In genomic region chr6:142940487-142940886, GRCh38 we compare ENCODE assay signal across 13 cellular contexts. TPM values are rescaled to one million over a fixed set of nuclear protein-coding genes. Genes with fewer than 3 reads are reported as not detected.
DNase-seq lines count a peak whose midpoint lies in the region; ATAC-seq and TF ChIP-seq lines count a peak whose summit lies in the region.
"Had no signal": no experiment of that assay in that cellular context is flagged by ENCODE, and none has a peak within 500 bp of the region (broad histone marks: within the 10 kb centered on the region; RNA-seq: fewer than 3 reads in every experiment).

No MANE protein-coding gene starts in this region.

- peak overlapping the region; percentile 97 to 100 (median 99) for H3K4me3 Mint-ChIP-seq in CD4-positive, alpha-beta memory T cell

- peaks cover 57 to 92% (median 71%) of the 10 kb centered on the region in 4 donors for H3K4me1 Mint-ChIP-seq in CD4-positive, alpha-beta memory T cell

- in situ Hi-C loops in GM13977 (cut with MboI; ENCODE audit: low pct_unique_long_range_greater_than_20kb, low sequenced_read_pairs, unreplicated experiment): no loop called here

- no peak for ATAC-seq in activated naive CD4-positive, alpha-beta T cell treated with anti-CD3 and anti-CD28 coated beads, Interleukin-2, amount 50 U/mL, for 72 hours
- no peak for ATAC-seq in HG03571 (IDR thresholded peaks at IDR 0.05; ENCODE audit: unreplicated experiment)

- peak overlapping the region; percentile 99 for H3K27ac ChIP-seq in CD4-positive, alpha-beta memory T cell (ENCODE audit: low read depth, low read length)
- no peak overlapping the region for H3K27ac ChIP-seq in HEK293 (ENCODE audit: extremely low read depth, low read depth, low read length)

- H3K9me3 ChIP-seq in CD4-positive, alpha-beta memory T cell (ENCODE audit: control insufficient read depth in 1 of 2, low read length in 2 of 2): no peaks in the 10 kb centered on the region
- H3K9me3 ChIP-seq in HEK293 (ENCODE audit: control insufficient read depth, insufficient read depth, low read depth, low read length): no peaks in the 10 kb centered on the region
- H3K9me3 ChIP-seq: thoracic aorta had no signal

- CTCF ChIA-PET in CD4-positive, alpha-beta memory T cell (lab: Charles Lee; ENCODE audit: partially characterized antibody): interaction anchor here (2.1 to 4.2 kb wide), 2 partner anchors 10 to 13 kb away, joined by 8 to 19 read pairs; no protein-coding TSS in a partner anchor
- CTCF ChIA-PET in HEK293 (lab: Yijun Ruan, JAX): interaction anchor here (1.7 to 2.0 kb wide), 2 partner anchors 34 to 248 kb away, joined by 5 to 7 read pairs; no protein-coding TSS in a partner anchor

- no peak for DNase-seq in CD4-positive, alpha-beta memory T cell
- no peak for DNase-seq in activated naive CD4-positive, alpha-beta T cell treated with anti-CD3 and anti-CD28 coated beads, Interleukin-2, amount 50 U/mL, for 72 hours (ENCODE audit: low spot score in 2 of 2)
- peak; percentile 64 for DNase-seq in hepatic stellate cell (ENCODE audit: low spot score)
- no peak for DNase-seq in NCI-H69 (lab: John Stamatoyannopoulos, UW)
- no peak for DNase-seq in GM13977 (ENCODE audit: low spot score)
- no peak for DNase-seq in DMS153 treated with DMSO at 0.1 percent for 48 hours (lab: John Stamatoyannopoulos, UW; ENCODE audit: unreplicated experiment)
- DNase-seq: COR-L47, cortex of kidney, foreskin melanocyte, NCI-H524 had no signal

- POLR2A ChIA-PET in CD4-positive, alpha-beta memory T cell (lab: Charles Lee; ENCODE audit: partially characterized antibody): interaction anchor here (0.9 to 14.7 kb wide), 9 partner anchors 12 to 98 kb away, joined by 3 to 452 read pairs (median 21); no protein-coding TSS in a partner anchor
- POLR2A ChIA-PET in HEK293 (lab: Yijun Ruan, JAX): no interaction called here

- intact Hi-C loops in CD4-positive, alpha-beta memory T cell (cut with micrococcal nuclease): loop anchor here (5.0 to 10.0 kb wide), 2 partner anchors 168 to 594 kb away; no protein-coding TSS in a partner anchor

- H3K36me3 Mint-ChIP-seq in CD4-positive, alpha-beta memory T cell: peaks cover 0 to 19% of the 10 kb centered on the region in 2 donors
- H3K36me3 Mint-ChIP-seq in activated naive CD4-positive, alpha-beta T cell treated with anti-CD3 and anti-CD28 coated beads, Interleukin-2, amount 50 U/mL, for 72 hours: peaks cover 13 to 43% of the 10 kb centered on the region in 2 donors

- peaks cover 0 to 5% (median 0%) of the 10 kb centered on the region in 8 donors for H3K9me3 Mint-ChIP-seq in CD4-positive, alpha-beta memory T cell
- peaks cover 0 to 6% of the 10 kb centered on the region in 2 donors for H3K9me3 Mint-ChIP-seq in activated naive CD4-positive, alpha-beta T cell treated with anti-CD3 and anti-CD28 coated beads, Interleukin-2, amount 50 U/mL, for 72 hours

- peaks cover 0 to 7% of the 10 kb centered on the region in 2 donors for H3K27me3 Mint-ChIP-seq in CD4-positive, alpha-beta memory T cell

- no peak for TF ChIP-seq CTCF in HEK293 (tag by site-specific recombination; IDR thresholded peaks at IDR 0.05)
- no peak for TF ChIP-seq CTCF in GM13977 (IDR thresholded peaks at IDR 0.05; ENCODE audit: extremely low read depth, insufficient read depth, missing control alignments)

- no peaks in the 10 kb centered on the region for H3K27me3 ChIP-seq in CD4-positive, alpha-beta memory T cell (ENCODE audit: insufficient read depth, low read length)

- H3K4me1 ChIP-seq in CD4-positive, alpha-beta memory T cell (ENCODE audit: insufficient read depth, low read length): peaks cover 83% of the 10 kb centered on the region
- peaks cover 21% of the 10 kb centered on the region for H3K4me1 ChIP-seq in HEK293 (ENCODE audit: control insufficient read depth, insufficient read depth, low read length)

- peak overlapping the region; percentile 100 for H3K27ac Mint-ChIP-seq in CD4-positive, alpha-beta memory T cell
- peak overlapping the region; percentile 33 to 96 for H3K27ac Mint-ChIP-seq in activated naive CD4-positive, alpha-beta T cell treated with anti-CD3 and anti-CD28 coated beads, Interleukin-2, amount 50 U/mL, for 72 hours

- peak overlapping the region in 1 of 2 donors; percentile 5 for H3K4me3 ChIP-seq in CD4-positive, alpha-beta memory T cell (ENCODE audit: low read length in 2 of 2)
- no peak overlapping the region for H3K4me3 ChIP-seq in HEK293 (ENCODE audit: low read depth, low read length)
- H3K4me3 ChIP-seq: thoracic aorta had no signal

- no peaks in the 10 kb centered on the region for H3K36me3 ChIP-seq in CD4-positive, alpha-beta memory T cell (ENCODE audit: insufficient read depth, low read length)
- no peaks in the 10 kb centered on the region for H3K36me3 ChIP-seq in HEK293 (ENCODE audit: control insufficient read depth in 2 of 2, insufficient read depth in 1 of 2, low read length in 2 of 2)
- H3K36me3 ChIP-seq: thoracic aorta had no signal

TF ChIP-seq in HEK293, 187 proteins besides CTCF, POLR2A, EP300 and RAD21:
- TF ChIP-seq ZBTB48 (tag by site-specific recombination; IDR thresholded peaks at IDR 0.05) (no peak), ZNF184 (tag by site-specific recombination; IDR thresholded peaks at IDR 0.05) (no peak), SCRT1 (tag by site-specific recombination; IDR thresholded peaks at IDR 0.05; ENCODE audit: borderline replicate concordance) (peak; percentile 28; the same call in 1 of the 2 replicates), SCRT2 (tag by site-specific recombination; IDR thresholded peaks at IDR 0.05) (peak; percentile 49; the same call in 1 of the 2 replicates), ZNF433 (tag by site-specific recombination; IDR thresholded peaks at IDR 0.05; ENCODE audit: low read depth) (no peak), ZNF561 (tag by site-specific recombination; IDR thresholded peaks at IDR 0.05; ENCODE audit: borderline replicate concordance) (no peak), ZNF341 (tag by site-specific recombination; IDR thresholded peaks at IDR 0.05; ENCODE audit: low read depth) (peak; percentile 1; the same call in 1 of the 2 replicates)

RNA-seq across cellular contexts. Expression of gene HIVEP2, which starts 4.5 kb away (rescaled TPM):
- 10 to 100 TPM; 90.6 to 92.7 TPM for total RNA-seq in CD4-positive, alpha-beta memory T cell
- 10 to 100 TPM in 1 of 2 donors, 1 to 10 TPM in 1; 5.0 to 22.9 TPM for polyA plus RNA-seq in CD4-positive, alpha-beta memory T cell
- total RNA-seq in activated naive CD4-positive, alpha-beta T cell treated with anti-CD3 and anti-CD28 coated beads, Interleukin-2, amount 50 U/mL, for 72 hours: 10 to 100 TPM; 23.8 to 33.1 TPM
